Comparison of ENCODE assay signal across 13 cellular contexts in genomic region chr4:37893164-37893563, GRCh38. TPM values are rescaled to one million over a fixed set of nuclear protein-coding genes. Genes with fewer than 3 reads are reported as not detected.
DNase-seq lines count a peak whose midpoint lies in the region; ATAC-seq, FAIRE-seq and TF ChIP-seq lines count a peak whose summit lies in the region.
"Had no signal": no experiment of that assay in that cellular context is flagged by ENCODE, and none has a peak within 500 bp of the region (broad histone marks: within the 10 kb centered on the region; RNA-seq: fewer than 3 reads in every experiment).

No MANE protein-coding gene starts in this region.

- peaks cover 3% of the 10 kb centered on the region for H3K27me3 Mint-ChIP-seq in activated CD4-positive, alpha-beta T cell treated with anti-CD3 and anti-CD28 coated beads for 36 hours

- peaks cover 43% of the 10 kb centered on the region for H3K4me1 Mint-ChIP-seq in activated CD4-positive, alpha-beta T cell treated with anti-CD3 and anti-CD28 coated beads for 36 hours
- peaks cover 30% of the 10 kb centered on the region for H3K4me1 Mint-ChIP-seq in stimulated activated effector memory CD8-positive, alpha-beta T cell treated with anti-CD3 and anti-CD28 coated beads, Interleukin-12 subunit alpha, Interleukin-12 subunit beta, amount 100 ng/mL, for 72 hours

- no peaks in the 10 kb centered on the region for H3K9me2 ChIP-seq in Karpas-422 (replicated peaks; ENCODE audit: insufficient read depth, low read length)

- RAD21 ChIA-PET in GM12878 (lab: Charles Lee; ENCODE audit: unreplicated experiment) = interaction anchor here (2.2 to 3.8 kb wide), 3 partner anchors 67 to 86 kb away, joined by 8 to 29 read pairs (median 28); partner anchors contain the start of gene PGM2

- no peaks in the 10 kb centered on the region for H3K27me3 ChIP-seq in Karpas-422 (ENCODE audit: low read length)
- no peaks in the 10 kb centered on the region for H3K27me3 ChIP-seq in GM12878 (replicated peaks in 1 of 2; ENCODE audit: control insufficient read depth in 2 of 2, insufficient read depth in 2 of 2, low read length in 1 of 2)
- H3K27me3 ChIP-seq: body of pancreas had no signal

- no peaks in the 10 kb centered on the region for H3K36me3 Mint-ChIP-seq in activated CD4-positive, alpha-beta T cell treated with anti-CD3 and anti-CD28 coated beads for 36 hours (ENCODE audit: low read depth)
- no peaks in the 10 kb centered on the region for H3K36me3 Mint-ChIP-seq in stimulated activated effector memory CD8-positive, alpha-beta T cell treated with anti-CD3 and anti-CD28 coated beads, Interleukin-12 subunit alpha, Interleukin-12 subunit beta, amount 100 ng/mL, for 72 hours

- no peak for TF ChIP-seq RAD21 in GM12878 (IDR thresholded peaks at IDR 0.05; ENCODE audit: insufficient read depth, low read depth, low read length)

- H3K36me3 ChIP-seq in Karpas-422 (ENCODE audit: insufficient read depth, low read length) (no peaks in the 10 kb centered on the region), GM12878 (ENCODE audit: control insufficient read depth in 2 of 2, insufficient read depth in 2 of 2, low read length in 1 of 2) (no peaks in the 10 kb centered on the region; a peak in 1 of 4 replicates)
- H3K36me3 ChIP-seq: SJSA1 had no signal

- H3K79me2 ChIP-seq in Karpas-422 (ENCODE audit: low read length) = peaks cover 51% of the 10 kb centered on the region
- H3K79me2 ChIP-seq in GM12878 (ENCODE audit: control insufficient read depth, insufficient read depth, low read length) = peaks cover 24% of the 10 kb centered on the region

- H3K4me2 ChIP-seq in Karpas-422 (ENCODE audit: low read depth, low read length, poor library complexity, severe bottlenecking) (peak overlapping the region; percentile 87), GM12878 (ENCODE audit: control insufficient read depth, insufficient read depth) (peak overlapping the region; percentile 82)

- H3K9ac ChIP-seq in Karpas-422 (ENCODE audit: low read length) (peak overlapping the region; percentile 54), GM12878 (ENCODE audit: control insufficient read depth, insufficient read depth, low read length) (peak overlapping the region; percentile 44; the same call in 1 of the 2 replicates)

- H3K9me3 ChIP-seq in Karpas-422 (ENCODE audit: low read length) = no peaks in the 10 kb centered on the region
- no peaks in the 10 kb centered on the region for H3K9me3 ChIP-seq in GM12878 (replicated peaks; ENCODE audit: control insufficient read depth, insufficient read depth, low read length)
- H3K9me3 ChIP-seq: body of pancreas, SJSA1 had no signal

- H3K4me1 ChIP-seq in Karpas-422 (ENCODE audit: low read length) (peaks cover 31% of the 10 kb centered on the region), GM12878 (ENCODE audit: control insufficient read depth, insufficient read depth, low read length) (peaks cover 18% of the 10 kb centered on the region)
- H3K4me1 ChIP-seq: SJSA1 had no signal

- no peaks in the 10 kb centered on the region for H3K9me3 Mint-ChIP-seq in activated CD4-positive, alpha-beta T cell treated with anti-CD3 and anti-CD28 coated beads for 36 hours (ENCODE audit: low read depth)
- H3K9me3 Mint-ChIP-seq in stimulated activated effector memory CD8-positive, alpha-beta T cell treated with anti-CD3 and anti-CD28 coated beads, Interleukin-12 subunit alpha, Interleukin-12 subunit beta, amount 100 ng/mL, for 72 hours = no peaks in the 10 kb centered on the region

- H4K20me1 ChIP-seq in Karpas-422 (ENCODE audit: insufficient read depth, low read depth, low read length) (no peaks in the 10 kb centered on the region), GM12878 (ENCODE audit: control insufficient read depth, insufficient read depth) (no peaks in the 10 kb centered on the region)

- H3K4me3 Mint-ChIP-seq in activated CD4-positive, alpha-beta T cell treated with anti-CD3 and anti-CD28 coated beads for 36 hours = peak overlapping the region; percentile 78
- H3K4me3 Mint-ChIP-seq in stimulated activated effector memory CD8-positive, alpha-beta T cell treated with anti-CD3 and anti-CD28 coated beads, Interleukin-12 subunit alpha, Interleukin-12 subunit beta, amount 100 ng/mL, for 72 hours = peak overlapping the region; percentile 72

- POLR2A ChIA-PET in activated CD4-positive, alpha-beta T cell treated with anti-CD3 and anti-CD28 coated beads for 36 hours (lab: Charles Lee) = no interaction called here
- POLR2A ChIA-PET in GM12878 (lab: Charles Lee) = interaction anchor here (1.1 to 2.5 kb wide), 3 partner anchors 10 to 29 kb away, joined by 3 to 8 read pairs (median 4); no protein-coding TSS in a partner anchor

- no peak for FAIRE-seq in GM12878 (lab: Jason Lieb, UNC)
- FAIRE-seq: A204.1 had no signal

- TF ChIP-seq CTCF in GM12878 (IDR thresholded peaks at IDR 0.05 in 2 of 3, conservative IDR thresholded peaks at IDR 0.05 in 1 of 3; ENCODE audit: control insufficient read depth in 2 of 3, extremely low read depth in 1 of 3, insufficient read depth in 1 of 3, low read depth in 3 of 3, low read length in 3 of 3) (no peak), foreskin fibroblast (IDR thresholded peaks at IDR 0.05; ENCODE audit: low read depth, low read length) (no peak)

- no TSS peak for BruUV-seq in GM12878 (replicated peaks; lab: Mats Ljungman, UMichigan)

- no peak for TF ChIP-seq POLR2A in GM12878 (IDR thresholded peaks at IDR 0.05; ENCODE audit: low read depth, low read length)

- intact Hi-C loops in activated CD4-positive, alpha-beta T cell treated with anti-CD3 and anti-CD28 coated beads for 36 hours (cut with DNase I, micrococcal nuclease) = loop anchor here (2.0 to 5.0 kb wide), 4 partner anchors 84 to 414 kb away; no protein-coding TSS in a partner anchor
- intact Hi-C loops in GM12878 (cut with micrococcal nuclease; ENCODE audit: unreplicated experiment) = loop anchor here (5.0 to 10.0 kb wide), 4 partner anchors 211 to 1651 kb away; partner anchors contain the start of gene ARAP2

- SMC1A ChIA-PET in GM12878 (lab: Charles Lee; ENCODE audit: uncharacterized antibody, unreplicated experiment) = interaction anchor here (0.6 to 2.8 kb wide), 10 partner anchors 10 to 210 kb away, joined by 3 to 12 read pairs (median 4); partner anchors contain the start of gene PGM2

- TF ChIP-seq EP300 in GM12878 (IDR thresholded peaks at IDR 0.05; ENCODE audit: borderline replicate concordance in 1 of 2, control insufficient read depth in 1 of 2, low read depth in 2 of 2, low read length in 2 of 2) = no peak

- H3K27ac Mint-ChIP-seq in activated CD4-positive, alpha-beta T cell treated with anti-CD3 and anti-CD28 coated beads for 36 hours = peak overlapping the region; percentile 70
- H3K27ac Mint-ChIP-seq in stimulated activated effector memory CD8-positive, alpha-beta T cell treated with anti-CD3 and anti-CD28 coated beads, Interleukin-12 subunit alpha, Interleukin-12 subunit beta, amount 100 ng/mL, for 72 hours = peak overlapping the region; percentile 78

- in situ Hi-C loops in GM12878 (cut with MboI) = no loop called here

- H2AFZ ChIP-seq in Karpas-422 (ENCODE audit: low read length) (no peak overlapping the region), GM12878 (ENCODE audit: control insufficient read depth, low read depth, low read length) (no peak overlapping the region; the same call in 1 of the 2 replicates)

- CTCF ChIA-PET in activated CD4-positive, alpha-beta T cell treated with anti-CD3 and anti-CD28 coated beads for 36 hours (lab: Charles Lee) = interaction anchor here (0.6 to 2.1 kb wide), 2 partner anchors 17 to 78 kb away, joined by 3 to 6 read pairs; no protein-coding TSS in a partner anchor
- CTCF ChIA-PET in GM12878 (lab: Yijun Ruan, JAX) = interaction anchor here (0.6 to 1.9 kb wide), 7 partner anchors 42 to 237 kb away, joined by 3 to 7 read pairs (median 3); no protein-coding TSS in a partner anchor

- 12% methylated on average over 3 of the region's 3 CpGs for WGBS in GM12878 (ENCODE audit: insufficient coverage, insufficient replicate concordance, low lambda C conversion rate, missing lambda C conversion rate)

- H3K27ac ChIP-seq in Karpas-422 (ENCODE audit: low read length) = peak overlapping the region; percentile 46
- peak overlapping the region; percentile 70 for H3K27ac ChIP-seq in GM12878 (ENCODE audit: control insufficient read depth, insufficient read depth)
- H3K27ac ChIP-seq: body of pancreas, SJSA1, VCaP had no signal

- DNase-seq in activated CD4-positive, alpha-beta T cell treated with anti-CD3 and anti-CD28 coated beads for 36 hours = no peak
- DNase-seq in activated CD4-positive, alpha-beta T cell treated with anti-CD3 and anti-CD28 coated beads for 4 hours = no peak
- no peak for DNase-seq in Karpas-422
- DNase-seq in GM12878 (ENCODE audit: low read depth, low spot score) = no peak
- DNase-seq in stimulated activated effector memory CD8-positive, alpha-beta T cell treated with anti-CD3 and anti-CD28 coated beads, Interleukin-12 subunit alpha, Interleukin-12 subunit beta, amount 100 ng/mL, for 72 hours (ENCODE audit: low spot score in 2 of 2) = no peak
- no peak for DNase-seq in stimulated activated CD4-positive, alpha-beta T cell treated with anti-CD3 and anti-CD28 coated beads, Interleukin-1b, Interleukin-23, amount 100 ng/mL, for 48 hours
- DNase-seq in foreskin fibroblast = no peak
- DNase-seq: right cardiac atrium had no signal

- no peak for ATAC-seq in activated CD4-positive, alpha-beta T cell treated with anti-CD3 and anti-CD28 coated beads for 36 hours
- ATAC-seq in GM12878 (no peak), HG03521 (IDR thresholded peaks at IDR 0.05; ENCODE audit: unreplicated experiment) (no peak)
- no peak for ATAC-seq in stimulated activated effector memory CD8-positive, alpha-beta T cell treated with anti-CD3 and anti-CD28 coated beads, Interleukin-12 subunit alpha, Interleukin-12 subunit beta, amount 100 ng/mL, for 72 hours
- ATAC-seq: body of pancreas, right cardiac atrium had no signal

- H3K4me3 ChIP-seq in Karpas-422 (ENCODE audit: low read length) (peak overlapping the region; percentile 81; the same call in 1 of the 2 replicates), GM12878 (peak overlapping the region; percentile 59), foreskin fibroblast (ENCODE audit: low read depth in 1 of 2, low read length in 2 of 2) (no peak overlapping the region)
- H3K4me3 ChIP-seq: body of pancreas, SJSA1 had no signal

RNA-seq across cellular contexts. Expression of gene TBC1D1, which starts 2.3 kb away (rescaled TPM):
- 10 to 100 TPM; 60.8 to 71.8 TPM for total RNA-seq in activated CD4-positive, alpha-beta T cell treated with anti-CD3 and anti-CD28 coated beads for 36 hours
- total RNA-seq in Karpas-422 (2014; rRNA removed; shearing (Covaris generic); ENCODE audit: low replicate concordance) = 30.5 and 47.9 TPM in 2 replicates
- 94.2 and 97.3 TPM in 2 replicates for total RNA-seq in GM12878 (2013; cell fraction: nucleolus; rRNA removed)
- total RNA-seq in GM12878 (2014; rRNA removed) (93.2 and 102 TPM in 2 replicates), GM12878 (2014; rRNA removed; fragmentation: Illumina TruSeq; extraction: Trizol) (75.4 and 79.7 TPM in 2 replicates), GM12878 (2021) (78.8 and 89.7 TPM in 2 replicates)
- 41.7 TPM for polyA plus RNA-seq in GM12878 (2011; ENCODE audit: low read depth)
- polyA plus RNA-seq in GM12878 (2011; rRNA removed) (54.8 and 59.0 TPM in 2 replicates), GM12878 (2014; fragmentation: Illumina TruSeq; extraction: Trizol) (49.4 and 60.9 TPM in 2 replicates), GM12878 (2014; fragmentation: Nextera tagmentation; extraction: Ambion mirVana) (10 to 100 TPM in 1 of 2 experiments, 1 to 10 TPM in 1; 5.3 to 15.4 TPM), GM12878 (2014; rRNA removed) (75.5 and 79.3 TPM in 2 replicates), GM12878 (2016; fragmentation: Nextera tagmentation; extraction: Ambion mirVana) (10 to 100 TPM; 29.2 to 47.9 TPM)
- polyA plus RNA-seq in GM12878 (2011; cell fraction: cytosol; rRNA removed) = 59.9 and 62.1 TPM in 2 replicates
- polyA plus RNA-seq in GM12878 (2011; cell fraction: nucleus; rRNA removed) = 42.2 and 47.0 TPM in 2 replicates
- polyA plus RNA-seq in GM12878 (2012) = 70.2 and 70.7 TPM in 2 replicates
- polyA minus RNA-seq in GM12878 (2011; rRNA and poly(A)+ RNA removed) = 86.2 and 97.2 TPM in 2 replicates
- 37.2 and 46.3 TPM in 2 replicates for polyA minus RNA-seq in GM12878 (2011; cell fraction: cytosol; rRNA and poly(A)+ RNA removed)
- polyA minus RNA-seq in GM12878 (2011; cell fraction: nucleus; rRNA and poly(A)+ RNA removed) = 31.7 and 56.9 TPM in 2 replicates

Comparison
In these comparisons a context has a peak if more than half of its experiments do, and no peak if none do; other contexts are left out.
1. H3K4me3 ChIP-seq: peak in Karpas-422 (single experiment) and GM12878 (single experiment); none in foreskin fibroblast (0 of 2).